Comparison of ENCODE assay signal across 23 cellular contexts in the genomic region with DNA sequence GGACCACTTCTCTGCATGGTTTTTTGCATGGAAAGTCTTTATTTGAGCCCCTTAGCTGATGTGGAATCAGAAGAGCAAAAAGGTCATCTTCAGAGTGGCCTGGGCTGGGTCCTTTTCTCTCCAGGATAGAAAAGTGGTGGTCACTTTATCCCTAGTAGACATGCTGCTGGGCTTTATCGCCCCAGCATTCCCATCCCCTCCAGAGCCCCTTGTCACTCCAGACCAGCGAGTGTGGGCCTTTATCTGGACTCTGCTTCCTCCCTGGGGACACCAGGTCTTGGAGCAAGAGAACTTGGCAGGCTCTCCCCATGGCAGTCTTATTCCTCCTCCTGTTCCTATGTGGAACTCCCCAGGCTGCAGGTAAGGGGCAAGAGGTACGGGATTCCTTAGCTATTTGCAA. TPM values are rescaled to one million over a fixed set of nuclear protein-coding genes. Genes with fewer than 3 reads are reported as not detected.
DNase-seq lines count a peak whose midpoint lies in the region; ATAC-seq and TF ChIP-seq lines count a peak whose summit lies in the region.
"Had no signal": no experiment of that assay in that cellular context is flagged by ENCODE, and none has a peak within 500 bp of the region (broad histone marks: within the 10 kb centered on the region; RNA-seq: fewer than 3 reads in every experiment).

A gene with protein sequence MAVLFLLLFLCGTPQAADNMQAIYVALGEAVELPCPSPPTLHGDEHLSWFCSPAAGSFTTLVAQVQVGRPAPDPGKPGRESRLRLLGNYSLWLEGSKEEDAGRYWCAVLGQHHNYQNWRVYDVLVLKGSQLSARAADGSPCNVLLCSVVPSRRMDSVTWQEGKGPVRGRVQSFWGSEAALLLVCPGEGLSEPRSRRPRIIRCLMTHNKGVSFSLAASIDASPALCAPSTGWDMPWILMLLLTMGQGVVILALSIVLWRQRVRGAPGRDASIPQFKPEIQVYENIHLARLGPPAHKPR (plus strand): TSS at position 268 of the 400 bp plus-strand sequence. CDS start 41 bp downstream, at position 309.

- no peak for TF ChIP-seq EP300 in suprapubic skin (IDR thresholded peaks at IDR 0.05)

- TF ChIP-seq POLR2A in suprapubic skin (IDR thresholded peaks at IDR 0.05), result no peak

- no peak for TF ChIP-seq CTCF in nephron (IDR thresholded peaks at IDR 0.05; ENCODE audit: unreplicated experiment in 3 of 3)
- no peak for TF ChIP-seq CTCF in suprapubic skin (IDR thresholded peaks at IDR 0.05)

- 56% methylated on average over 3 of the region's 3 CpGs for WGBS in suprapubic skin

- no peak for ATAC-seq in activated naive CD4-positive, alpha-beta T cell treated with anti-CD3 and anti-CD28 coated beads, Interleukin-2, amount 50 U/mL, for 72 hours
- ATAC-seq in T-helper 17 cell, result no peak
- ATAC-seq: HepG2, Panc1 had no signal

- no peak within 1 kb of the TSS for H3K27ac ChIP-seq in suprapubic skin
- H3K27ac ChIP-seq: C4-2B had no signal

- peaks cover 23% of the 10 kb centered on the region for H3K4me1 ChIP-seq in suprapubic skin

- DNase-seq in activated naive CD4-positive, alpha-beta T cell treated with anti-CD3 and anti-CD28 coated beads, Interleukin-2, amount 50 U/mL, for 72 hours (ENCODE audit: low spot score in 2 of 2), result no peak
- no peak for DNase-seq in activated naive CD4-positive, alpha-beta T cell treated with anti-CD3 and anti-CD28 coated beads for 36 hours
- DNase-seq in T-helper 17 cell, result no peak
- DNase-seq in suprapubic skin (ENCODE audit: low spot score in 2 of 2), result no peak
- DNase-seq in HEK293T (ENCODE audit: extremely low spot score), result no peak
- DNase-seq in NCI-H446 (lab: John Stamatoyannopoulos, UW), result no peak
- DNase-seq: Calu3, DMS79 treated with DMSO at 0.1 percent for 48 hours, KBM-7, MV-4-11, NCI-H1105, NCI-H1694, NCI-H2029 treated with DMSO at 0.1 percent for 48 hours, NCI-H526 treated with DMSO at 0.1 percent for 48 hours, SHP77 treated with DMSO at 0.1 percent for 48 hours had no signal

- POLR2A ChIA-PET in HEK293T (lab: Yijun Ruan, JAX), result interaction anchor here (0.7 to 0.9 kb wide), 3 partner anchors 8 to 29 kb away, joined by 3 read pairs; partner anchors contain the start of gene LY6G6D

- peaks cover 16% of the 10 kb centered on the region for H3K4me1 Mint-ChIP-seq in activated naive CD4-positive, alpha-beta T cell treated with anti-CD3 and anti-CD28 coated beads for 36 hours (ENCODE audit: low read depth)
- H3K4me1 Mint-ChIP-seq in T-helper 17 cell (peaks cover 21% of the 10 kb centered on the region), nephron (peaks cover 8% of the 10 kb centered on the region)

- H3K4me3 ChIP-seq in suprapubic skin, result no peak within 1 kb of the TSS

- H3K36me3 Mint-ChIP-seq in activated naive CD4-positive, alpha-beta T cell treated with anti-CD3 and anti-CD28 coated beads, Interleukin-2, amount 50 U/mL, for 72 hours, result peaks cover 14% of the 10 kb centered on the region in 2 donors
- peaks cover 5% of the 10 kb centered on the region for H3K36me3 Mint-ChIP-seq in activated naive CD4-positive, alpha-beta T cell treated with anti-CD3 and anti-CD28 coated beads for 36 hours (ENCODE audit: low read depth)
- H3K36me3 Mint-ChIP-seq in T-helper 17 cell (ENCODE audit: low read depth) (peaks cover 7% of the 10 kb centered on the region), nephron (ENCODE audit: low read depth) (no peaks in the 10 kb centered on the region)

- no peaks in the 10 kb centered on the region for H3K9me3 Mint-ChIP-seq in activated naive CD4-positive, alpha-beta T cell treated with anti-CD3 and anti-CD28 coated beads, Interleukin-2, amount 50 U/mL, for 72 hours
- H3K9me3 Mint-ChIP-seq in activated naive CD4-positive, alpha-beta T cell treated with anti-CD3 and anti-CD28 coated beads for 36 hours, result no peaks in the 10 kb centered on the region
- no peaks in the 10 kb centered on the region for H3K9me3 Mint-ChIP-seq in nephron

- no peaks in the 10 kb centered on the region for H3K36me3 ChIP-seq in suprapubic skin

- H3K4me3 Mint-ChIP-seq in activated naive CD4-positive, alpha-beta T cell treated with anti-CD3 and anti-CD28 coated beads for 36 hours, result no peak within 1 kb of the TSS
- H3K4me3 Mint-ChIP-seq in T-helper 17 cell (no peak within 1 kb of the TSS), nephron (peak within 1 kb of the TSS in 2 of 3 experiments; percentile 56 to 61)

- no peaks in the 10 kb centered on the region for H3K27me3 Mint-ChIP-seq in activated naive CD4-positive, alpha-beta T cell treated with anti-CD3 and anti-CD28 coated beads for 36 hours (ENCODE audit: low read depth)
- H3K27me3 Mint-ChIP-seq in T-helper 17 cell (no peaks in the 10 kb centered on the region), nephron (ENCODE audit: low read depth) (peaks cover 3% of the 10 kb centered on the region)

- H3K27me3 ChIP-seq in suprapubic skin, result no peaks in the 10 kb centered on the region

- H3K27ac Mint-ChIP-seq in activated naive CD4-positive, alpha-beta T cell treated with anti-CD3 and anti-CD28 coated beads, Interleukin-2, amount 50 U/mL, for 72 hours, result peak within 1 kb of the TSS; percentile 14 to 22
- no peak within 1 kb of the TSS for H3K27ac Mint-ChIP-seq in activated naive CD4-positive, alpha-beta T cell treated with anti-CD3 and anti-CD28 coated beads for 36 hours
- H3K27ac Mint-ChIP-seq in T-helper 17 cell (peak within 1 kb of the TSS; percentile 57), nephron (no peak within 1 kb of the TSS)

- intact Hi-C loops in activated naive CD4-positive, alpha-beta T cell treated with anti-CD3 and anti-CD28 coated beads for 36 hours (cut with micrococcal nuclease), result no loop called here

- CTCF ChIA-PET in activated naive CD4-positive, alpha-beta T cell treated with anti-CD3 and anti-CD28 coated beads for 36 hours (lab: Charles Lee), result interaction anchor here (1.1 kb wide), 1 partner anchor 32 kb away, joined by 3 read pairs; no protein-coding TSS in a partner anchor
- CTCF ChIA-PET in HEK293T (lab: Yijun Ruan, JAX), result no interaction called here

- H3K9me3 ChIP-seq in T-helper 17 cell (ENCODE audit: control insufficient read depth, low read length, poor library complexity, severe bottlenecking) (no peaks in the 10 kb centered on the region), suprapubic skin (no peaks in the 10 kb centered on the region)

TF ChIP-seq in HEK293T, 16 proteins besides CTCF, POLR2A, EP300 and RAD21:
- TF ChIP-seq HDGF (IDR thresholded peaks at IDR 0.05; ENCODE audit: borderline replicate concordance), result no peak
- no peak for TF ChIP-seq NFRKB (IDR thresholded peaks at IDR 0.05)
- no peak for TF ChIP-seq BHLHE40 (IDR thresholded peaks at IDR 0.05; ENCODE audit: borderline replicate concordance)
- TF ChIP-seq ZNF384 (IDR thresholded peaks at IDR 0.05), result no peak
- TF ChIP-seq LEF1 (IDR thresholded peaks at IDR 0.05; ENCODE audit: borderline replicate concordance), result no peak
- no peak for TF ChIP-seq TARDBP (IDR thresholded peaks at IDR 0.05)
- no peak for TF ChIP-seq SP1 (IDR thresholded peaks at IDR 0.05)
- TF ChIP-seq ARNT (IDR thresholded peaks at IDR 0.05), result no peak
- TF ChIP-seq L3MBTL2 (conservative IDR thresholded peaks at IDR 0.05), result no peak
- TF ChIP-seq FOXK2 (IDR thresholded peaks at IDR 0.05), result no peak
- no peak for TF ChIP-seq SUZ12 (IDR thresholded peaks at IDR 0.05)
- TF ChIP-seq FOXM1 (IDR thresholded peaks at IDR 0.05; ENCODE audit: borderline replicate concordance), result no peak
- TF ChIP-seq, protein P1, sequence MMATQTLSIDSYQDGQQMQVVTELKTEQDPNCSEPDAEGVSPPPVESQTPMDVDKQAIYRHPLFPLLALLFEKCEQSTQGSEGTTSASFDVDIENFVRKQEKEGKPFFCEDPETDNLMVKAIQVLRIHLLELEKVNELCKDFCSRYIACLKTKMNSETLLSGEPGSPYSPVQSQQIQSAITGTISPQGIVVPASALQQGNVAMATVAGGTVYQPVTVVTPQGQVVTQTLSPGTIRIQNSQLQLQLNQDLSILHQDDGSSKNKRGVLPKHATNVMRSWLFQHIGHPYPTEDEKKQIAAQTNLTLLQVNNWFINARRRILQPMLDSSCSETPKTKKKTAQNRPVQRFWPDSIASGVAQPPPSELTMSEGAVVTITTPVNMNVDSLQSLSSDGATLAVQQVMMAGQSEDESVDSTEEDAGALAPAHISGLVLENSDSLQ (IDR thresholded peaks at IDR 0.05), result no peak
- TF ChIP-seq FOXA1 (IDR thresholded peaks at IDR 0.05), result no peak
- no peak for TF ChIP-seq CTBP1 (IDR thresholded peaks at IDR 0.05; ENCODE audit: borderline replicate concordance)
- TF ChIP-seq ELF4 (IDR thresholded peaks at IDR 0.05), result no peak

RNA-seq across cellular contexts. Expression of the gene that starts here (rescaled TPM):
- total RNA-seq in activated naive CD4-positive, alpha-beta T cell treated with anti-CD3 and anti-CD28 coated beads, Interleukin-2, amount 50 U/mL, for 72 hours, result not detected
- not detected for total RNA-seq in activated naive CD4-positive, alpha-beta T cell treated with anti-CD3 and anti-CD28 coated beads for 36 hours
- 10 to 100 TPM in 1 of 2 donors, 1 to 10 TPM in 1; 1.6 to 29.1 TPM for total RNA-seq in T-helper 17 cell
- total RNA-seq in suprapubic skin, result not detected
- total RNA-seq: Calu3, HepG2, HT1080, LHCN-M2, MCF 10A, NCI-H460 had no signal

Comparison
In these comparisons a context has a peak if more than half of its experiments do, and no peak if none do; other contexts are left out.
1. H3K27ac Mint-ChIP-seq: peak in activated naive CD4-positive, alpha-beta T cell treated with anti-CD3 and anti-CD28 coated beads, Interleukin-2, amount 50 U/mL, for 72 hours (2 of 2) and T-helper 17 cell (single experiment); none in activated naive CD4-positive, alpha-beta T cell treated with anti-CD3 and anti-CD28 coated beads for 36 hours (single experiment) and nephron (0 of 3).
2. H3K4me3 Mint-ChIP-seq: peak in nephron (2 of 3); none in activated naive CD4-positive, alpha-beta T cell treated with anti-CD3 and anti-CD28 coated beads for 36 hours (single experiment) and T-helper 17 cell (single experiment).